ENCODE assay signal across 21 cellular contexts in the genomic region with DNA sequence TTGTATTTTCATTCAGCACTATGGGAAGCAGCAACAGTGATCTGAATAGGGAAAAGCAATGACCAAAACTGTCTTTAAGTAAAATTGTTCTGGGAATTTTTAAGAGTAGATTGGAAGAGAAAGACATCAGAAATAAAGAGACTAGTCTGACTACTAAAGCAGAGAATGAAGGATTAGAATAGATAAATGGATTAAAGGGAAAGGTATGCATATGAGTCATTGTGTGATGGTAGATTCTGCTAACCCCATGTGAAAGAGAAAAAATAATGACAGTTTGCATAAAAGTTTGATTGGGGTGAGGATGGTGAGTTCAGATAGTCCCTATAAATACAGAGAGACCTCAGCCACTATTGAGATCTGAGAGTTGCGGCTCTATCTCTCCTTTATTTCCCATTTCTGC.
DNase-seq lines count a peak whose midpoint lies in the region; ATAC-seq, FAIRE-seq and TF ChIP-seq lines count a peak whose summit lies in the region.
"Had no signal": no experiment of that assay in that cellular context is flagged by ENCODE, and none has a peak within 500 bp of the region (broad histone marks: within the 10 kb centered on the region; RNA-seq: fewer than 3 reads in every experiment).

No MANE protein-coding gene starts in this region.

- H3K79me2 ChIP-seq in GM23338 (replicated peaks; ENCODE audit: insufficient read depth) = no peaks in the 10 kb centered on the region

- H3K27me3 ChIP-seq in GM23338 (ENCODE audit: insufficient read depth) (no peaks in the 10 kb centered on the region), bronchial epithelial cell (ENCODE audit: control insufficient read depth, insufficient read depth, low read length) (no peaks in the 10 kb centered on the region)

- H4K20me1 ChIP-seq in GM23338 (replicated peaks; ENCODE audit: insufficient read depth) = no peaks in the 10 kb centered on the region

- no peak overlapping the region for H2AFZ ChIP-seq in GM23338
- H2AFZ ChIP-seq: GM23248 had no signal

- peaks cover 4% of the 10 kb centered on the region for H3K27me3 Mint-ChIP-seq in GM23338 (ENCODE audit: insufficient read depth, low read depth, poor library complexity)
- H3K27me3 Mint-ChIP-seq: CD4-positive, alpha-beta T cell had no signal

- H3K36me3 ChIP-seq in GM23338 (ENCODE audit: insufficient read depth) = 0 out of 2 replicates have a peak, but pooled peaks cover 3% of the 10 kb centered on the region
- no peaks in the 10 kb centered on the region for H3K36me3 ChIP-seq in bronchial epithelial cell (ENCODE audit: control insufficient read depth, insufficient read depth, low read length)

- no peak for ATAC-seq in GM23338
- no peak for ATAC-seq in activated naive CD4-positive, alpha-beta T cell treated with anti-CD3 and anti-CD28 coated beads, Interleukin-2, amount 50 U/mL, for 72 hours
- ATAC-seq: A549 had no signal

- H3K27ac ChIP-seq in GM23338 (ENCODE audit: low read depth) = no peak overlapping the region
- H3K27ac ChIP-seq: 22Rv1, A549, C4-2B, GM23248, HL-60 had no signal

- peaks cover 6% of the 10 kb centered on the region; the same call in 1 of the 3 replicates for H3K4me1 Mint-ChIP-seq in GM23338

- DNase-seq in NCI-H2029 treated with DMSO at 0.1 percent for 48 hours (lab: John Stamatoyannopoulos, UW) (peak; percentile 0), NCI-H2029 (lab: John Stamatoyannopoulos, UW) (no peak), GM23338 (ENCODE audit: low spot score) (no peak), bronchial epithelial cell (ENCODE audit: low read depth) (peak; percentile 14), kidney tubule cell (ENCODE audit: low spot score) (peak; percentile 15), activated gamma-delta T cell treated with Interleukin-2 at 50 U/mL for 16 hours (no peak)
- no peak for DNase-seq in activated naive CD4-positive, alpha-beta T cell treated with anti-CD3 and anti-CD28 coated beads, Interleukin-2, amount 50 U/mL, for 72 hours (ENCODE audit: low spot score in 2 of 2)
- DNase-seq: AML-193; Caco-2; CD4-positive, alpha-beta T cell; GM23248; HCEC 1CT had no signal

- peaks cover 20% of the 10 kb centered on the region for H3K9me2 ChIP-seq in GM23338 (ENCODE audit: insufficient read depth)

- TF ChIP-seq CTCF in GM23338 (conservative IDR thresholded peaks at IDR 0.05; ENCODE audit: low read depth in 2 of 2) (no peak), bronchial epithelial cell (IDR thresholded peaks at IDR 0.05; ENCODE audit: insufficient read depth, low read length, severe bottlenecking) (no peak)

- no peaks in the 10 kb centered on the region for H3K36me3 Mint-ChIP-seq in GM23338 (ENCODE audit: low read depth)
- no peaks in the 10 kb centered on the region for H3K36me3 Mint-ChIP-seq in activated naive CD4-positive, alpha-beta T cell treated with anti-CD3 and anti-CD28 coated beads, Interleukin-2, amount 50 U/mL, for 72 hours

- no peak overlapping the region for H3K4me3 Mint-ChIP-seq in GM23338
- H3K4me3 Mint-ChIP-seq: CD4-positive, alpha-beta T cell had no signal

- peak overlapping the region; percentile 37; the same call in 1 of the 2 replicates for H3K27ac Mint-ChIP-seq in GM23338
- no peak overlapping the region for H3K27ac Mint-ChIP-seq in activated naive CD4-positive, alpha-beta T cell treated with anti-CD3 and anti-CD28 coated beads, Interleukin-2, amount 50 U/mL, for 72 hours
- H3K27ac Mint-ChIP-seq: CD4-positive, alpha-beta T cell had no signal

- H3F3A ChIP-seq in GM23338 (replicated peaks; ENCODE audit: low read depth) = no peaks in the 10 kb centered on the region

- FAIRE-seq in bronchial epithelial cell (lab: Jason Lieb, UNC) = no peak
- FAIRE-seq: A549, G401.6, GM12891, GM19239, H54, HTR-8/SVneo had no signal

- no peak overlapping the region for H3K4me3 ChIP-seq in GM23338
- no peak overlapping the region for H3K4me3 ChIP-seq in bronchial epithelial cell (ENCODE audit: low read depth, low read length)
- H3K4me3 ChIP-seq: A549, GM23248 had no signal

- no peaks in the 10 kb centered on the region for H3K9me3 Mint-ChIP-seq in GM23338
- peaks cover 9 to 15% of the 10 kb centered on the region in 2 donors for H3K9me3 Mint-ChIP-seq in activated naive CD4-positive, alpha-beta T cell treated with anti-CD3 and anti-CD28 coated beads, Interleukin-2, amount 50 U/mL, for 72 hours

- peaks cover 6% of the 10 kb centered on the region; the same call in 1 of the 2 replicates for H3K4me1 ChIP-seq in GM23338 (ENCODE audit: insufficient read depth)
- H3K4me1 ChIP-seq: A549, Caco-2 had no signal

- no peak overlapping the region for H3K4me2 ChIP-seq in GM23338
- H3K4me2 ChIP-seq: A549 had no signal

TF ChIP-seq in GM23338, 12 proteins besides CTCF, POLR2A, EP300 and RAD21 (continues in another document):
- TF ChIP-seq, protein P1, sequence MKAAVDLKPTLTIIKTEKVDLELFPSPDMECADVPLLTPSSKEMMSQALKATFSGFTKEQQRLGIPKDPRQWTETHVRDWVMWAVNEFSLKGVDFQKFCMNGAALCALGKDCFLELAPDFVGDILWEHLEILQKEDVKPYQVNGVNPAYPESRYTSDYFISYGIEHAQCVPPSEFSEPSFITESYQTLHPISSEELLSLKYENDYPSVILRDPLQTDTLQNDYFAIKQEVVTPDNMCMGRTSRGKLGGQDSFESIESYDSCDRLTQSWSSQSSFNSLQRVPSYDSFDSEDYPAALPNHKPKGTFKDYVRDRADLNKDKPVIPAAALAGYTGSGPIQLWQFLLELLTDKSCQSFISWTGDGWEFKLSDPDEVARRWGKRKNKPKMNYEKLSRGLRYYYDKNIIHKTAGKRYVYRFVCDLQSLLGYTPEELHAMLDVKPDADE (IDR thresholded peaks at IDR 0.05) = no peak
- no peak for TF ChIP-seq JUNB (IDR thresholded peaks at IDR 0.05; ENCODE audit: unreplicated experiment)
- no peak for TF ChIP-seq POLR2AphosphoS5 (IDR thresholded peaks at IDR 0.05; ENCODE audit: low read depth)
- TF ChIP-seq, protein P2, sequence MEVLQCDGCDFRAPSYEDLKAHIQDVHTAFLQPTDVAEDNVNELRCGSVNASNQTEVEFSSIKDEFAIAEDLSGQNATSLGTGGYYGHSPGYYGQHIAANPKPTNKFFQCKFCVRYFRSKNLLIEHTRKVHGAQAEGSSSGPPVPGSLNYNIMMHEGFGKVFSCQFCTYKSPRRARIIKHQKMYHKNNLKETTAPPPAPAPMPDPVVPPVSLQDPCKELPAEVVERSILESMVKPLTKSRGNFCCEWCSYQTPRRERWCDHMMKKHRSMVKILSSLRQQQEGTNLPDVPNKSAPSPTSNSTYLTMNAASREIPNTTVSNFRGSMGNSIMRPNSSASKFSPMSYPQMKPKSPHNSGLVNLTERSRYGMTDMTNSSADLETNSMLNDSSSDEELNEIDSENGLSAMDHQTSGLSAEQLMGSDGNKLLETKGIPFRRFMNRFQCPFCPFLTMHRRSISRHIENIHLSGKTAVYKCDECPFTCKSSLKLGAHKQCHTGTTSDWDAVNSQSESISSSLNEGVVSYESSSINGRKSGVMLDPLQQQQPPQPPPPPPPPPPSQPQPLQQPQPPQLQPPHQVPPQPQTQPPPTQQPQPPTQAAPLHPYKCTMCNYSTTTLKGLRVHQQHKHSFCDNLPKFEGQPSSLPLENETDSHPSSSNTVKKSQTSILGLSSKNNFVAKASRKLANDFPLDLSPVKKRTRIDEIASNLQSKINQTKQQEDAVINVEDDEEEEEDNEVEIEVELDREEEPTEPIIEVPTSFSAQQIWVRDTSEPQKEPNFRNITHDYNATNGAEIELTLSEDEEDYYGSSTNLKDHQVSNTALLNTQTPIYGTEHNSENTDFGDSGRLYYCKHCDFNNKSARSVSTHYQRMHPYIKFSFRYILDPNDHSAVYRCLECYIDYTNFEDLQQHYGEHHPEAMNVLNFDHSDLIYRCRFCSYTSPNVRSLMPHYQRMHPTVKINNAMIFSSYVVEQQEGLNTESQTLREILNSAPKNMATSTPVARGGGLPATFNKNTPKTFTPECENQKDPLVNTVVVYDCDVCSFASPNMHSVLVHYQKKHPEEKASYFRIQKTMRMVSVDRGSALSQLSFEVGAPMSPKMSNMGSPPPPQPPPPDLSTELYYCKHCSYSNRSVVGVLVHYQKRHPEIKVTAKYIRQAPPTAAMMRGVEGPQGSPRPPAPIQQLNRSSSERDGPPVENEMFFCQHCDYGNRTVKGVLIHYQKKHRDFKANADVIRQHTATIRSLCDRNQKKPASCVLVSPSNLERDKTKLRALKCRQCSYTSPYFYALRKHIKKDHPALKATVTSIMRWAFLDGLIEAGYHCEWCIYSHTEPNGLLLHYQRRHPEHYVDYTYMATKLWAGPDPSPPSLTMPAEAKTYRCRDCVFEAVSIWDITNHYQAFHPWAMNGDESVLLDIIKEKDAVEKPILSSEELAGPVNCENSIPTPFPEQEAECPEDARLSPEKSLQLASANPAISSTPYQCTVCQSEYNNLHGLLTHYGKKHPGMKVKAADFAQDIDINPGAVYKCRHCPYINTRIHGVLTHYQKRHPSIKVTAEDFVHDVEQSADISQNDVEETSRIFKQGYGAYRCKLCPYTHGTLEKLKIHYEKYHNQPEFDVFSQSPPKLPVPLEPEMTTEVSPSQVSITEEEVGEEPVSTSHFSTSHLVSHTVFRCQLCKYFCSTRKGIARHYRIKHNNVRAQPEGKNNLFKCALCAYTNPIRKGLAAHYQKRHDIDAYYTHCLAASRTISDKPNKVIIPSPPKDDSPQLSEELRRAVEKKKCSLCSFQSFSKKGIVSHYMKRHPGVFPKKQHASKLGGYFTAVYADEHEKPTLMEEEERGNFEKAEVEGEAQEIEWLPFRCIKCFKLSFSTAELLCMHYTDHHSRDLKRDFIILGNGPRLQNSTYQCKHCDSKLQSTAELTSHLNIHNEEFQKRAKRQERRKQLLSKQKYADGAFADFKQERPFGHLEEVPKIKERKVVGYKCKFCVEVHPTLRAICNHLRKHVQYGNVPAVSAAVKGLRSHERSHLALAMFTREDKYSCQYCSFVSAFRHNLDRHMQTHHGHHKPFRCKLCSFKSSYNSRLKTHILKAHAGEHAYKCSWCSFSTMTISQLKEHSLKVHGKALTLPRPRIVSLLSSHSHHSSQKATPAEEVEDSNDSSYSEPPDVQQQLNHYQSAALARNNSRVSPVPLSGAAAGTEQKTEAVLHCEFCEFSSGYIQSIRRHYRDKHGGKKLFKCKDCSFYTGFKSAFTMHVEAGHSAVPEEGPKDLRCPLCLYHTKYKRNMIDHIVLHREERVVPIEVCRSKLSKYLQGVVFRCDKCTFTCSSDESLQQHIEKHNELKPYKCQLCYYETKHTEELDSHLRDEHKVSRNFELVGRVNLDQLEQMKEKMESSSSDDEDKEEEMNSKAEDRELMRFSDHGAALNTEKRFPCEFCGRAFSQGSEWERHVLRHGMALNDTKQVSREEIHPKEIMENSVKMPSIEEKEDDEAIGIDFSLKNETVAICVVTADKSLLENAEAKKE (CRISPR knock-in tag; IDR thresholded peaks at IDR 0.05) = no peak
- TF ChIP-seq STAT1 (IDR thresholded peaks at IDR 0.05; ENCODE audit: unreplicated experiment) = no peak
- no peak for TF ChIP-seq ZNF331 (CRISPR knock-in tag; IDR thresholded peaks at IDR 0.05; ENCODE audit: low read depth)
- no peak for TF ChIP-seq EZH2phosphoT487 (IDR thresholded peaks at IDR 0.05; ENCODE audit: unreplicated experiment)
- no peak for TF ChIP-seq CREB1 (CRISPR knock-in tag; IDR thresholded peaks at IDR 0.05; ENCODE audit: low read depth)
- TF ChIP-seq EZH2 (IDR thresholded peaks at IDR 0.05; ENCODE audit: low read depth, unreplicated experiment) = no peak

Comparison
In these comparisons a context has a peak if more than half of its experiments do, and no peak if none do; other contexts are left out.
1. DNase-seq: peak in NCI-H2029 treated with DMSO at 0.1 percent for 48 hours (single experiment), bronchial epithelial cell (single experiment) and kidney tubule cell (single experiment); none in NCI-H2029 (single experiment), GM23338 (single experiment), activated naive CD4-positive, alpha-beta T cell treated with anti-CD3 and anti-CD28 coated beads, Interleukin-2, amount 50 U/mL, for 72 hours (0 of 2) and activated gamma-delta T cell treated with Interleukin-2 at 50 U/mL for 16 hours (single experiment).